8 cellular contexts compared by ENCODE assay signal in genomic region chr3:138332472-138333073, GRCh38. TPM values are rescaled to one million over a fixed set of nuclear protein-coding genes. Genes with fewer than 3 reads are reported as not detected.
DNase-seq lines count a peak whose midpoint lies in the region; ATAC-seq, FAIRE-seq and TF ChIP-seq lines count a peak whose summit lies in the region.

No MANE protein-coding gene starts in this region.

- H3F3A ChIP-seq in SK-N-SH (replicated peaks; ENCODE audit: insufficient read depth), result peaks cover 7% of the 10 kb centered on the region

- H3K36me3 Mint-ChIP-seq in endodermal cell (ENCODE audit: low read depth), result no peaks in the 10 kb centered on the region

- no peaks in the 10 kb centered on the region for H4K20me1 ChIP-seq in SK-N-SH (ENCODE audit: insufficient read depth)

- H3K9ac ChIP-seq in SK-N-SH (no peak overlapping the region), endodermal cell (ENCODE audit: extremely low read depth, low read length, poor library complexity, severe bottlenecking) (no peak overlapping the region)

- H3K4me3 ChIP-seq in SK-N-SH (ENCODE audit: low read depth in 2 of 2, low read length in 1 of 2) (no peak overlapping the region), endodermal cell (ENCODE audit: low read length) (no peak overlapping the region), pancreas (no peak overlapping the region)

- peak; percentile 73 for TF ChIP-seq RAD21 in SK-N-SH (IDR thresholded peaks at IDR 0.05; ENCODE audit: low read length)

- FAIRE-seq in pancreas (lab: Jason Lieb, UNC), result no peak

- intact Hi-C loops in pancreas (cut with DNase I), result no loop called here

- H3K9me3 ChIP-seq in SK-N-SH, result no peaks in the 10 kb centered on the region
- H3K9me3 ChIP-seq in endodermal cell (ENCODE audit: control insufficient read depth, low read length), result no peaks in the 10 kb centered on the region
- no peaks in the 10 kb centered on the region for H3K9me3 ChIP-seq in pancreas

- H3K27ac ChIP-seq in SK-N-SH (ENCODE audit: low read depth in 2 of 2, low read length in 1 of 2) (no peak overlapping the region), endodermal cell (ENCODE audit: low read depth, low read length) (no peak overlapping the region), pancreas (no peak overlapping the region)

- H3K4me2 ChIP-seq in SK-N-SH, result no peak overlapping the region

- TF ChIP-seq EP300 in SK-N-SH (IDR thresholded peaks at IDR 0.05; ENCODE audit: borderline replicate concordance in 1 of 2, low read depth in 1 of 2, low read length in 1 of 2), result no peak

- no peaks in the 10 kb centered on the region for H3K79me2 ChIP-seq in SK-N-SH (ENCODE audit: insufficient read depth)

- H3K4me1 ChIP-seq in SK-N-SH (ENCODE audit: control insufficient read depth in 1 of 2, insufficient read depth in 2 of 2, low read depth in 1 of 2, low read length in 1 of 2), result peaks cover 3 to 5% of the 10 kb centered on the region in 2 experiments; a peak in 2 of 4 replicates
- H3K4me1 ChIP-seq in endodermal cell (ENCODE audit: control insufficient read depth, insufficient read depth, low read length), result peaks cover 9% of the 10 kb centered on the region
- peaks cover 5 to 15% (median 12%) of the 10 kb centered on the region in 3 donors for H3K4me1 ChIP-seq in pancreas

- POLR2A ChIA-PET in SK-N-SH (lab: Yijun Ruan, JAX), result no interaction called here

- DNase-seq in SK-N-SH (peak; percentile 50), NCI-H460 (ENCODE audit: extremely low read depth, low read depth) (peak; percentile 19), endodermal cell (peak; percentile 51), pancreas (no peak), GM19240 (ENCODE audit: insufficient read length, low spot score) (no peak)

- H3K27ac Mint-ChIP-seq in endodermal cell, result no peak overlapping the region

- H3K27me3 ChIP-seq in SK-N-SH (ENCODE audit: insufficient read depth) (no peaks in the 10 kb centered on the region), endodermal cell (ENCODE audit: control insufficient read depth, insufficient read depth, low read length, poor library complexity, severe bottlenecking) (no peaks in the 10 kb centered on the region), pancreas (no peaks in the 10 kb centered on the region)

- ATAC-seq in SK-N-SH treated with all-trans-retinoic acid at 6 μM for 48 hours, result no peak
- ATAC-seq in pancreas, result peak in 1 of 4 donors; percentile 18
- ATAC-seq in HG03354 (IDR thresholded peaks at IDR 0.05; ENCODE audit: poor library complexity, severe bottlenecking, unreplicated experiment), result no peak
- no peak for ATAC-seq in HG02870 (IDR thresholded peaks at IDR 0.05; ENCODE audit: unreplicated experiment)

- peaks cover 33% of the 10 kb centered on the region for H3K4me1 Mint-ChIP-seq in endodermal cell

- no peak overlapping the region for H3K4me3 Mint-ChIP-seq in endodermal cell

- H3K9me2 ChIP-seq in SK-N-SH, result no peaks in the 10 kb centered on the region

- peak; percentile 74 for TF ChIP-seq CTCF in SK-N-SH (IDR thresholded peaks at IDR 0.05)
- peak; percentile 82 for TF ChIP-seq CTCF in endodermal cell (conservative IDR thresholded peaks at IDR 0.05)
- TF ChIP-seq CTCF in pancreas (IDR thresholded peaks at IDR 0.05), result peak; percentile 21 to 56 (median 52)

- no peaks in the 10 kb centered on the region for H3K27me3 Mint-ChIP-seq in endodermal cell (ENCODE audit: insufficient read depth)

- no peak overlapping the region for H2AFZ ChIP-seq in SK-N-SH (ENCODE audit: low read depth)

- no peaks in the 10 kb centered on the region for H3K36me3 ChIP-seq in SK-N-SH (replicated peaks in 1 of 2; ENCODE audit: control insufficient read depth in 1 of 2, insufficient read depth in 2 of 2, low read length in 1 of 2)
- H3K36me3 ChIP-seq in endodermal cell (ENCODE audit: control insufficient read depth, insufficient read depth, low read length), result no peaks in the 10 kb centered on the region
- H3K36me3 ChIP-seq in pancreas, result no peaks in the 10 kb centered on the region

- WGBS in SK-N-SH (ENCODE audit: low lambda C conversion rate), result 32% methylated on average over 4 of the region's 4 CpGs
- WGBS in endodermal cell (ENCODE audit: insufficient coverage in 1 of 2, insufficient read length in 1 of 2), 2 experiments, result 79 to 82% methylated on average over 3 to 4 of the region's 4 CpGs
- WGBS in pancreas, 2 donors, result 17 to 19% methylated on average over 4 of the region's 4 CpGs

- H3K9me3 Mint-ChIP-seq in endodermal cell, result no peaks in the 10 kb centered on the region

- CTCF ChIA-PET in SK-N-SH (lab: Yijun Ruan, JAX), result interaction anchor here (0.6 to 4.8 kb wide), 10 partner anchors 11 to 601 kb away, joined by 3 to 27 read pairs (median 4); partner anchors contain the start of gene MRAS

TF ChIP-seq in SK-N-SH, 30 proteins besides CTCF, POLR2A, EP300 and RAD21:
- TF ChIP-seq JUND (IDR thresholded peaks at IDR 0.05) (no peak), TAF1 (IDR thresholded peaks at IDR 0.05; ENCODE audit: borderline replicate concordance, low read depth, low read length) (no peak), SMC3 (IDR thresholded peaks at IDR 0.05; ENCODE audit: low read depth, low read length) (peak; percentile 66), MEF2A (IDR thresholded peaks at IDR 0.05; ENCODE audit: borderline replicate concordance, low read depth) (no peak)
TF ChIP-seq in SK-N-SH: peak in this region for 1.

TF ChIP-seq in SK-N-SH treated with all-trans-retinoic acid at 6 μM for 48 hours, 23 proteins besides CTCF, POLR2A, EP300 and RAD21 (continues in another document):
- TF ChIP-seq ZNF565 (CRISPR knock-in tag; conservative IDR thresholded peaks at IDR 0.05; ENCODE audit: low read depth) (no peak), TOX (CRISPR knock-in tag; IDR thresholded peaks at IDR 0.05; ENCODE audit: borderline replicate concordance) (no peak), PATZ1 (CRISPR knock-in tag; IDR thresholded peaks at IDR 0.05; ENCODE audit: borderline replicate concordance) (no peak), OSR1 (CRISPR knock-in tag; IDR thresholded peaks at IDR 0.05) (no peak), ZFP3 (CRISPR knock-in tag; IDR thresholded peaks at IDR 0.05) (no peak), SNAI2 (CRISPR knock-in tag; IDR thresholded peaks at IDR 0.05) (no peak), ESRRG (CRISPR knock-in tag; IDR thresholded peaks at IDR 0.05) (no peak)
- TF ChIP-seq, protein P1, sequence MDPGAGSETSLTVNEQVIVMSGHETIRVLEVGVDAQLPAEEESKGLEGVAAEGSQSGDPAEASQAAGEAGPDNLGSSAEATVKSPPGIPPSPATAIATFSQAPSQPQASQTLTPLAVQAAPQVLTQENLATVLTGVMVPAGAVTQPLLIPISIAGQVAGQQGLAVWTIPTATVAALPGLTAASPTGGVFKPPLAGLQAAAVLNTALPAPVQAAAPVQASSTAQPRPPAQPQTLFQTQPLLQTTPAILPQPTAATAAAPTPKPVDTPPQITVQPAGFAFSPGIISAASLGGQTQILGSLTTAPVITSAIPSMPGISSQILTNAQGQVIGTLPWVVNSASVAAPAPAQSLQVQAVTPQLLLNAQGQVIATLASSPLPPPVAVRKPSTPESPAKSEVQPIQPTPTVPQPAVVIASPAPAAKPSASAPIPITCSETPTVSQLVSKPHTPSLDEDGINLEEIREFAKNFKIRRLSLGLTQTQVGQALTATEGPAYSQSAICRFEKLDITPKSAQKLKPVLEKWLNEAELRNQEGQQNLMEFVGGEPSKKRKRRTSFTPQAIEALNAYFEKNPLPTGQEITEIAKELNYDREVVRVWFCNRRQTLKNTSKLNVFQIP (CRISPR knock-in tag; IDR thresholded peaks at IDR 0.05; ENCODE audit: borderline replicate concordance, low read depth), result no peak

RNA-seq across cellular contexts. Expression of gene NME9, which starts 2.9 kb away (rescaled TPM):
- polyA plus RNA-seq in SK-N-SH (2012; rRNA removed), result 0.43 and 0.65 TPM in 2 replicates
- 0.28 and 0.39 TPM in 2 replicates for polyA plus RNA-seq in SK-N-SH (2012; cell fraction: cytosol; rRNA removed)
- polyA plus RNA-seq in SK-N-SH (2012; cell fraction: nucleus; rRNA removed), result 1.3 and 2.0 TPM in 2 replicates
- total RNA-seq in NCI-H460 (2014; rRNA removed; shearing (Covaris generic)), result not detected in 2 replicates
- not detected in 2 replicates for polyA plus RNA-seq in NCI-H460 (2014; cell fraction: nucleus; rRNA removed)
- 1 to 10 TPM in 1 of 2 donors, under 1 TPM in 1; 0.40 to 1.3 TPM for total RNA-seq in endodermal cell
- 0.68 TPM for polyA plus RNA-seq in endodermal cell (2013, experiment 1 of 2)
- polyA plus RNA-seq in endodermal cell (2013, experiment 2 of 2), result 0.83 TPM
- total RNA-seq in pancreas, result 1 to 10 TPM in 1 of 6 donors, under 1 TPM in 5; 0.47 to 1.8 (median 0.77) TPM
- polyA plus RNA-seq in pancreas, result 1 to 10 TPM in 1 of 2 donors, under 1 TPM in 1; 0.91 to 3.5 TPM

RNA-seq across cellular contexts. Expression of gene MRAS, which starts 15.8 kb away (rescaled TPM):
- polyA plus RNA-seq in SK-N-SH (2012; rRNA removed) (25.0 and 28.1 TPM in 2 replicates), pancreas (1 to 10 TPM; 2.8 to 5.3 TPM)
- 26.8 and 28.4 TPM in 2 replicates for polyA plus RNA-seq in SK-N-SH (2012; cell fraction: cytosol; rRNA removed)
- polyA plus RNA-seq in SK-N-SH (2012; cell fraction: nucleus; rRNA removed), result 25.7 and 27.4 TPM in 2 replicates
- total RNA-seq in NCI-H460 (2014; rRNA removed; shearing (Covaris generic)), result 1.1 and 1.7 TPM in 2 replicates
- 0.21 and 1.0 TPM in 2 replicates for polyA plus RNA-seq in NCI-H460 (2014; cell fraction: nucleus; rRNA removed)
- total RNA-seq in endodermal cell (10 to 100 TPM; 12.8 to 16.1 TPM), pancreas (10 to 100 TPM in 1 of 6 donors, 1 to 10 TPM in 5; 2.3 to 12.6 (median 5.6) TPM)
- polyA plus RNA-seq in endodermal cell (2013, experiment 1 of 2), result 24.2 TPM
- 24.6 TPM for polyA plus RNA-seq in endodermal cell (2013, experiment 2 of 2)

Comparison
In these comparisons a context has a peak if more than half of its experiments do, and no peak if none do; other contexts are left out.
1. DNase-seq: peak in SK-N-SH (single experiment), NCI-H460 (single experiment) and endodermal cell (single experiment); none in pancreas (0 of 6) and GM19240 (single experiment).
2. Peak in every context shown above with its lines, with median percentiles within 50 percentile points of each other: CTCF ChIP-seq.